8 cellular contexts compared by ENCODE assay signal in the genomic region with DNA sequence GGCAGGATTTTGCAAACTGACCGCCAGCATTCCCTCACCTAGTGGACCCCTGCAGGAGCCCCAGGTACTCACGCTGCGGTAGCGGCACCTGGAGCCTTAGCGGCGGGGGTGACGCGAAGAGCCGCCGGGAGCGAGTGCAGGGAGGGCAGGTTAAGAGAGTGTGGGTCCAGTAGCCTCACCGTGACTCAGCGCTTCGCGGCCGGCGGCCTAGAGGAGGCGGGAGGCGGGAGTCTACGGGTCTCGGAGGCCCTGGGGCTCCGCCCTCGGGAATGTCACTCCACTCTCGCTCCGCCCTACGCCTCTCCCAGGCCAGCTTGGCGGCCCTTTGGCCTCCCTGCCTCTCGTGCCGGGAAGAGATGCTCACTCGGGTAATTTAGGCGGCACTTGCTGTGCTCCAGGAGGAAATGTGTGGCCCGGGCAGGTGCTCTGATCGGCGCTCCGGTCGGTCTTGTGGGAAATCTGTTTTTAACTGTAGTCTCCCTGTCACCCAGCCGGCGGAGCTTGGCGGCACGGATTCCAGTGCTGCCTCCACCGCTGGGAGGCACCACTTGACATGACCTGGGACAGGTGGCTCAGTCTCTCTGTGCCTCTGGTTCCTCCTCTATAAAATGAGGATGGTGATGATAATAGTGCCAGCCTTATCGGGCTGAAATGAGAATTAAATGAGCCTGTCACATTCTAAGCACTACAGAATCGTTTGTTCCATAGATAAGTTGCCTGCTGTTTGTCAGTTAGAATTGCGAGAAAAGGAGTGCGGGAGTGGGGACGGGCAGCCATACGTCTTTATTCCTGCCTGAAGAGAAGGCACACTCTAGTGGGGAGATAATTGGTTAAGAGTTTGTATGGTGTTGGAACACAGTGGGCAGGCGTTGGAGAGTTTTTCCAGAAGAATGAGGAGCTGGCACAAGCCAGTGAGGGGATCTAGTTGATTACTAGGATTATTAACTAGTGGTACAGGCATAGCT. TPM values are rescaled to one million over a fixed set of nuclear protein-coding genes. Genes with fewer than 3 reads are reported as not detected.
A peak's percentile ranks its signal among the peaks of the same experiment; 100 is the strongest.
DNase-seq lines count a peak whose midpoint lies in the region; ATAC-seq and TF ChIP-seq lines count a peak whose summit lies in the region.

A gene (minus strand): TSS at position 216 of the 965 bp plus-strand sequence. CDS start 2,076 bp downstream, outside the sequence.

- H3K4me3 ChIP-seq in right cardiac atrium (ENCODE audit: low read length) (peak within 1 kb of the TSS; percentile 76), psoas muscle (peak within 1 kb of the TSS; percentile 74), aorta (ENCODE audit: low read length in 2 of 2) (peak within 1 kb of the TSS; percentile 58 to 81)

- TF ChIP-seq CTCF in GM12874 (IDR thresholded peaks at IDR 0.05; ENCODE audit: insufficient read depth, low read depth, low read length), result peak; percentile 18; the same call in 1 of the 2 replicates
- peak; percentile 34 for TF ChIP-seq CTCF in psoas muscle (IDR thresholded peaks at IDR 0.05)

- H3K36me3 ChIP-seq in psoas muscle (ENCODE audit: insufficient read depth in 1 of 2, low read depth in 1 of 2) (peaks cover 0 to 22% of the 10 kb centered on the region in 2 donors), aorta (ENCODE audit: control insufficient read depth in 1 of 2, insufficient read depth in 2 of 2, low read length in 1 of 2) (no peaks in the 10 kb centered on the region)

- ATAC-seq in HG02642 (IDR thresholded peaks at IDR 0.05; ENCODE audit: poor library complexity, unreplicated experiment), result peak; percentile 99
- ATAC-seq in right cardiac atrium, result peak; percentile 99 to 100
- ATAC-seq in psoas muscle, result peak; percentile 98 to 99 (median 98)
- peak; percentile 98 for ATAC-seq in aorta (ENCODE audit: low FRiP score)

- WGBS in right cardiac atrium, result 5% methylated on average over 48 of the region's 48 CpGs
- WGBS in psoas muscle, 3 donors, result 6 to 14% (median 10%) methylated on average over 25 to 48 of the region's 48 CpGs
- 4 to 8% methylated on average over 45 to 48 of the region's 48 CpGs for WGBS in aorta, 2 donors

- intact Hi-C loops in right cardiac atrium (cut with DNase I), result loop anchor here in 2 of 4 donors (10.0 kb wide), 1 partner anchor 71 kb away; no protein-coding TSS in a partner anchor
- intact Hi-C loops in psoas muscle (cut with DNase I), result no loop called here
- intact Hi-C loops in aorta (cut with DNase I), result loop anchor here in 1 of 2 donors (5.0 kb wide), 1 partner anchor 184 kb away; no protein-coding TSS in a partner anchor

- H3K27ac ChIP-seq in angular gyrus (ENCODE audit: low read depth, low read length), result peak within 1 kb of the TSS; percentile 87
- peak within 1 kb of the TSS; percentile 87 for H3K27ac ChIP-seq in right cardiac atrium (ENCODE audit: low read length)
- H3K27ac ChIP-seq in psoas muscle, result peak within 1 kb of the TSS; percentile 78
- H3K27ac ChIP-seq in aorta (ENCODE audit: low read depth in 1 of 2, low read length in 2 of 2), result peak within 1 kb of the TSS in 1 of 2 donors; percentile 56

- H3K27me3 ChIP-seq in right cardiac atrium (ENCODE audit: control insufficient read depth, insufficient read depth), result no peaks in the 10 kb centered on the region
- peaks cover 0 to 6% (median 0%) of the 10 kb centered on the region in 3 donors for H3K27me3 ChIP-seq in psoas muscle (ENCODE audit: insufficient read depth in 3 of 3, low read length in 2 of 3)
- H3K27me3 ChIP-seq in aorta (ENCODE audit: control insufficient read depth in 1 of 2, insufficient read depth in 2 of 2, low read length in 1 of 2), result no peaks in the 10 kb centered on the region

- no peaks in the 10 kb centered on the region for H3K9me3 ChIP-seq in right cardiac atrium (ENCODE audit: control insufficient read depth, low read length)
- no peaks in the 10 kb centered on the region for H3K9me3 ChIP-seq in psoas muscle
- H3K9me3 ChIP-seq in aorta (ENCODE audit: control insufficient read depth, low read length), result no peaks in the 10 kb centered on the region

- H3K4me1 ChIP-seq in right cardiac atrium (ENCODE audit: control insufficient read depth, insufficient read depth, low read length) (no peaks in the 10 kb centered on the region), psoas muscle (no peaks in the 10 kb centered on the region), aorta (ENCODE audit: control insufficient read depth in 1 of 2, insufficient read depth in 2 of 2, low read length in 2 of 2) (no peaks in the 10 kb centered on the region)

- DNase-seq in NCI-H1105 treated with DMSO at 0.1 percent for 48 hours (lab: John Stamatoyannopoulos, UW) (peak; percentile 81), T follicular helper cell (ENCODE audit: low read depth) (peak; percentile 6), right cardiac atrium (peak; percentile 90 to 95 (median 94)), psoas muscle (peak; percentile 89 to 93), aorta (peak; percentile 92 to 96)

RNA-seq across cellular contexts. Expression of the gene that starts here (rescaled TPM):
- total RNA-seq in right cardiac atrium, result 10 to 100 TPM; 13.4 to 18.7 (median 14.7) TPM
- 15.9 TPM for polyA plus RNA-seq in right cardiac atrium
- 10 to 100 TPM in 2 of 4 donors, 1 to 10 TPM in 2; 9.6 to 14.9 (median 12.3) TPM for total RNA-seq in psoas muscle
- 10 to 100 TPM; 11.0 to 25.1 (median 14.3) TPM for polyA plus RNA-seq in psoas muscle
- total RNA-seq in aorta, result 10 to 100 TPM; 11.5 to 26.3 TPM
- 10 to 100 TPM; 19.9 to 20.4 TPM for polyA plus RNA-seq in aorta

Comparison
In these comparisons a context has a peak if more than half of its experiments do, and no peak if none do; other contexts are left out.
1. DNase-seq: peak in every context shown above with its lines; median percentile 94 in right cardiac atrium; 94 in aorta; 91 in psoas muscle; 81 in NCI-H1105 treated with DMSO at 0.1 percent for 48 hours; 6 in T follicular helper cell.